In genomic region chr10:100987685-100988049, GRCh38 we compare ENCODE assay signal across 1 cellular context.
TF ChIP-seq lines count a peak whose summit lies in the region.

No MANE protein-coding gene starts in this region.

TF ChIP-seq in GM23338, 12 proteins besides CTCF, POLR2A, EP300 and RAD21 (continued from another document):
- TF ChIP-seq REST (IDR thresholded peaks at IDR 0.05; ENCODE audit: unreplicated experiment) (no peak), ZNF114 (CRISPR knock-in tag; IDR thresholded peaks at IDR 0.05) (no peak), CREB1 (CRISPR knock-in tag; IDR thresholded peaks at IDR 0.05; ENCODE audit: low read depth) (no peak), EZH2phosphoT487 (IDR thresholded peaks at IDR 0.05; ENCODE audit: unreplicated experiment) (no peak), ETS1 (IDR thresholded peaks at IDR 0.05) (no peak), ZNF331 (CRISPR knock-in tag; IDR thresholded peaks at IDR 0.05; ENCODE audit: low read depth) (no peak)
